ENCODE assay signal across 9 cellular contexts in the genomic region with DNA sequence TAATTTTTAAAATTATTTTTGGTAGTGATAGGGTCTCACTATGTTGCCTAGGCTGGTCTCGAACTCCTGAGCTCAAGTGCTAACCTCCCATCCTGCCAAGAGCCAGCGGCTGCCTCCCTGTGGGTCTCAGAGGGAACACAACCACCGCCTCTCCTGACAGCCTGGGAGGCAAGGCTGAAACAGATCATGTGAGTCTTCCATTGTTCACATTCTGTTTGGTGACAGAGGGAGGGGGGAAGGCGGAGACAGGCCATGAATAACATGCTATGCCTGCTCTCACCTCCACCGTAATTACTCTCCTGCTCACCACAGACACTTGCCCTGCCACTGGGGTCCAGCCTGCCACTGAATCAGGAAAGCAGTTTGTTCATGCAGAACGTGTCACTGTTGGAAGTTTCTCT.
DNase-seq lines count a peak whose midpoint lies in the region; ATAC-seq and TF ChIP-seq lines count a peak whose summit lies in the region.
"Had no signal": no experiment of that assay in that cellular context is flagged by ENCODE, and none has a peak within 500 bp of the region (broad histone marks: within the 10 kb centered on the region; RNA-seq: fewer than 3 reads in every experiment).

No MANE protein-coding gene starts in this region.

- TF ChIP-seq POLR2A in erythroblast (IDR thresholded peaks at IDR 0.05; ENCODE audit: low read length) = no peak

- H3K4me3 ChIP-seq in H7 (ENCODE audit: insufficient read depth, low read depth, low read length) = no peak overlapping the region
- H3K4me3 ChIP-seq in neural progenitor cell = no peak overlapping the region

- peak; percentile 80 for DNase-seq in H7
- peak; percentile 41 for DNase-seq in NCI-H345 treated with DMSO at 0.1 percent for 48 hours (lab: John Stamatoyannopoulos, UW; ENCODE audit: unreplicated experiment)
- DNase-seq in erythroblast (lab: John Stamatoyannopoulos, UW) = peak; percentile 31 to 46
- DNase-seq in neural progenitor cell (ENCODE audit: low spot score) = peak; percentile 81
- no peak for DNase-seq in EL
- DNase-seq in NCI-H524 treated with DMSO at 0.1 percent for 48 hours (lab: John Stamatoyannopoulos, UW) = no peak
- DNase-seq: activated CD4-positive, alpha-beta T cell treated with anti-CD3 and anti-CD28 coated beads, Interleukin-2, amount 50 U/mL, for 1 hour had no signal

- peak overlapping the region; percentile 41 for H3K4me3 Mint-ChIP-seq in neural progenitor cell

- ATAC-seq in HG02798 (IDR thresholded peaks at IDR 0.05; ENCODE audit: poor library complexity, unreplicated experiment) (no peak), HG03520 (IDR thresholded peaks at IDR 0.05; ENCODE audit: unreplicated experiment) (no peak)

- H3K9me3 Mint-ChIP-seq in neural progenitor cell = no peaks in the 10 kb centered on the region

- no peak overlapping the region for H3K9ac ChIP-seq in neural progenitor cell

- no peaks in the 10 kb centered on the region for H3K4me1 ChIP-seq in neural progenitor cell

- no peaks in the 10 kb centered on the region for H3K79me2 ChIP-seq in neural progenitor cell (ENCODE audit: low read depth)

- TF ChIP-seq CTCF in neural progenitor cell (IDR thresholded peaks at IDR 0.05) = peak; percentile 42

- no peaks in the 10 kb centered on the region for H3K36me3 Mint-ChIP-seq in neural progenitor cell

- no peak overlapping the region for H3K27ac Mint-ChIP-seq in neural progenitor cell

- no peaks in the 10 kb centered on the region for H4K20me1 ChIP-seq in neural progenitor cell (ENCODE audit: low read depth)

- H3K9me3 ChIP-seq in neural progenitor cell (ENCODE audit: low read depth) = no peaks in the 10 kb centered on the region

- no peak overlapping the region for H3K4me2 ChIP-seq in neural progenitor cell

- H3K36me3 ChIP-seq in H7 (replicated peaks; ENCODE audit: control insufficient read depth, insufficient read depth, low read length) (no peaks in the 10 kb centered on the region), neural progenitor cell (no peaks in the 10 kb centered on the region)

- no peaks in the 10 kb centered on the region for H3F3A ChIP-seq in neural progenitor cell (ENCODE audit: low read depth)

- H3K27ac ChIP-seq in neural progenitor cell = no peak overlapping the region

- peaks cover 35% of the 10 kb centered on the region for H3K4me1 Mint-ChIP-seq in neural progenitor cell

- H3K27me3 Mint-ChIP-seq in neural progenitor cell (ENCODE audit: insufficient read depth, low read depth) = peaks cover 14% of the 10 kb centered on the region

- no peak overlapping the region for H2AFZ ChIP-seq in neural progenitor cell (replicated peaks)

- no peaks in the 10 kb centered on the region for H3K27me3 ChIP-seq in H7 (ENCODE audit: control insufficient read depth, insufficient read depth, low read length)
- no peaks in the 10 kb centered on the region for H3K27me3 ChIP-seq in neural progenitor cell

Comparison
In these comparisons a context has a peak if more than half of its experiments do, and no peak if none do; other contexts are left out.
1. DNase-seq: peak in H7 (single experiment), NCI-H345 treated with DMSO at 0.1 percent for 48 hours (single experiment), erythroblast (2 of 2) and neural progenitor cell (single experiment); none in EL (single experiment) and NCI-H524 treated with DMSO at 0.1 percent for 48 hours (single experiment).